In genomic region chr10:70271996-70272924, GRCh38 we compare ENCODE assay signal across 11 cellular contexts. TPM values are rescaled to one million over a fixed set of nuclear protein-coding genes. Genes with fewer than 3 reads are reported as not detected.
DNase-seq lines count a peak whose midpoint lies in the region; ATAC-seq and TF ChIP-seq lines count a peak whose summit lies in the region.
"Had no signal": no experiment of that assay in that cellular context is flagged by ENCODE, and none has a peak within 500 bp of the region (broad histone marks: within the 10 kb centered on the region; RNA-seq: fewer than 3 reads in every experiment).

No MANE protein-coding gene starts in this region.

- no peak overlapping the region for H3K27ac ChIP-seq in CD8-positive, alpha-beta memory T cell (ENCODE audit: low read depth, low read length)
- H3K27ac ChIP-seq in HCT116 (ENCODE audit: low read depth, low read length), result no peak overlapping the region
- no peak overlapping the region for H3K27ac ChIP-seq in osteoblast (ENCODE audit: low read depth, low read length)

- H3K27ac Mint-ChIP-seq in CD8-positive, alpha-beta memory T cell, result peak overlapping the region in 7 of 8 donors; percentile 7 to 68 (median 36)
- no peak overlapping the region for H3K27ac Mint-ChIP-seq in activated CD8-positive, alpha-beta T cell treated with anti-CD3 and anti-CD28 coated beads, Interleukin-2, amount 10 ng/mL, durations not matched to agents 7 days and 5 days
- H3K27ac Mint-ChIP-seq in memory B cell, result no peak overlapping the region
- H3K27ac Mint-ChIP-seq: mesothelial cell of epicardium; progenitor cell of endocrine pancreas; T-helper 2 cell treated with Interferon-gamma antibody and Interleukin-4, amounts not matched to agents 5 μg/mL and 100 μg/mL, for 36 hours had no signal

- H3K4me1 ChIP-seq in CD8-positive, alpha-beta memory T cell (ENCODE audit: insufficient read depth, low read length), result no peaks in the 10 kb centered on the region
- H3K4me1 ChIP-seq in HCT116 (ENCODE audit: control insufficient read depth in 1 of 2, insufficient read depth in 2 of 2, low read length in 2 of 2) (peaks cover 2 to 23% of the 10 kb centered on the region in 2 experiments; a peak in 3 of 4 replicates), osteoblast (ENCODE audit: insufficient read depth, low read length) (peaks cover 17% of the 10 kb centered on the region)

- H3K27me3 Mint-ChIP-seq in CD8-positive, alpha-beta memory T cell, result peaks cover 0 to 3% of the 10 kb centered on the region in 2 donors
- H3K27me3 Mint-ChIP-seq in activated CD8-positive, alpha-beta T cell treated with anti-CD3 and anti-CD28 coated beads, Interleukin-2, amount 10 ng/mL, durations not matched to agents 7 days and 5 days (ENCODE audit: low read depth), result no peaks in the 10 kb centered on the region
- H3K27me3 Mint-ChIP-seq in memory B cell, result peaks cover 4% of the 10 kb centered on the region

- POLR2A ChIA-PET in CD8-positive, alpha-beta memory T cell (lab: Charles Lee), result interaction anchor here (1.2 kb wide), 1 partner anchor 51 kb away, joined by 3 read pairs; no protein-coding TSS in a partner anchor
- POLR2A ChIA-PET in HCT116 (lab: Charles Lee), result no interaction called here
- POLR2A ChIA-PET in activated CD8-positive, alpha-beta T cell treated with anti-CD3 and anti-CD28 coated beads, Interleukin-2, amount 10 ng/mL, durations not matched to agents 7 days and 5 days (lab: Charles Lee), result interaction anchor here (0.6 to 0.7 kb wide), 2 partner anchors 87 to 89 kb away, joined by 3 read pairs; no protein-coding TSS in a partner anchor

- intact Hi-C loops in HCT116 (cut with micrococcal nuclease), result loop anchor here (5.0 kb wide), 1 partner anchor 60 kb away; no protein-coding TSS in a partner anchor

- H3K4me3 Mint-ChIP-seq in CD8-positive, alpha-beta memory T cell, result peak overlapping the region in 3 of 7 donors; percentile 45 to 62 (median 55)
- no peak overlapping the region for H3K4me3 Mint-ChIP-seq in activated CD8-positive, alpha-beta T cell treated with anti-CD3 and anti-CD28 coated beads, Interleukin-2, amount 10 ng/mL, durations not matched to agents 7 days and 5 days
- H3K4me3 Mint-ChIP-seq in memory B cell, result no peak overlapping the region
- H3K4me3 Mint-ChIP-seq: mesothelial cell of epicardium; T-helper 2 cell treated with Interferon-gamma antibody and Interleukin-4, amounts not matched to agents 5 μg/mL and 100 μg/mL, for 36 hours had no signal

- no peaks in the 10 kb centered on the region for H3K9me2 ChIP-seq in HCT116 (ENCODE audit: insufficient read depth)

- RAD21 ChIA-PET in HCT116 (lab: Charles Lee; ENCODE audit: low non-redundant PET in 1 of 2, low total read pairs in 2 of 2, uncharacterized antibody in 2 of 2, unreplicated experiment in 2 of 2), result interaction anchor here (0.6 to 0.9 kb wide), 4 partner anchors 16 to 92 kb away, joined by 3 to 4 read pairs (median 3); no protein-coding TSS in a partner anchor

- TF ChIP-seq POLR2A in HCT116 (IDR thresholded peaks at IDR 0.05; ENCODE audit: borderline replicate concordance, extremely low read depth, insufficient read depth, insufficient read length), result no peak

- H2AFZ ChIP-seq in HCT116 (ENCODE audit: low read depth, low read length, poor library complexity, severe bottlenecking) (peak overlapping the region; percentile 55), osteoblast (ENCODE audit: low read length) (no peak overlapping the region)

- TF ChIP-seq RAD21 in HCT116 (IDR thresholded peaks at IDR 0.05; ENCODE audit: low read depth), result no peak

- H4K20me1 ChIP-seq in HCT116 (ENCODE audit: insufficient read depth), result no peaks in the 10 kb centered on the region
- no peaks in the 10 kb centered on the region for H4K20me1 ChIP-seq in osteoblast (ENCODE audit: insufficient read depth, low read length)

- CTCF ChIA-PET in CD8-positive, alpha-beta memory T cell (lab: Charles Lee), result interaction anchor here (0.7 to 1.7 kb wide), 13 partner anchors 10 to 139 kb away, joined by 3 to 17 read pairs (median 3); partner anchors contain the start of gene PPA1
- CTCF ChIA-PET in HCT116 (lab: Charles Lee), result interaction anchor here (1.0 to 2.4 kb wide), 10 partner anchors 8 to 115 kb away, joined by 3 to 13 read pairs (median 6); no protein-coding TSS in a partner anchor
- CTCF ChIA-PET in activated CD8-positive, alpha-beta T cell treated with anti-CD3 and anti-CD28 coated beads, Interleukin-2, amount 10 ng/mL, durations not matched to agents 7 days and 5 days (lab: Charles Lee), result interaction anchor here (0.6 to 10.5 kb wide), 37 partner anchors 9 to 190 kb away, joined by 3 to 132 read pairs (median 4); partner anchors contain the start of genes SAR1A and TYSND1

- H3K36me3 Mint-ChIP-seq in CD8-positive, alpha-beta memory T cell, result peaks cover 0 to 2% (median 0%) of the 10 kb centered on the region in 3 donors
- no peaks in the 10 kb centered on the region for H3K36me3 Mint-ChIP-seq in activated CD8-positive, alpha-beta T cell treated with anti-CD3 and anti-CD28 coated beads, Interleukin-2, amount 10 ng/mL, durations not matched to agents 7 days and 5 days (ENCODE audit: low read depth)
- H3K36me3 Mint-ChIP-seq in memory B cell, result no peaks in the 10 kb centered on the region
- H3K36me3 Mint-ChIP-seq: mesothelial cell of epicardium had no signal

- H3K9me3 ChIP-seq in CD8-positive, alpha-beta memory T cell (ENCODE audit: low read length), result no peaks in the 10 kb centered on the region
- H3K9me3 ChIP-seq in HCT116 (ENCODE audit: control insufficient read depth in 1 of 2, insufficient read depth in 1 of 2, low read depth in 1 of 2, low read length in 2 of 2) (no peaks in the 10 kb centered on the region), osteoblast (ENCODE audit: low read depth, low read length) (no peaks in the 10 kb centered on the region)

- no peaks in the 10 kb centered on the region for H3K36me3 ChIP-seq in CD8-positive, alpha-beta memory T cell (ENCODE audit: insufficient read depth, low read length)
- H3K36me3 ChIP-seq in HCT116 (ENCODE audit: control insufficient read depth in 1 of 2, insufficient read depth in 2 of 2, low read length in 2 of 2) (no peaks in the 10 kb centered on the region), osteoblast (ENCODE audit: insufficient read depth, low read length) (no peaks in the 10 kb centered on the region)

- H3K79me2 ChIP-seq in HCT116 (ENCODE audit: insufficient read depth, low read length) (no peaks in the 10 kb centered on the region), osteoblast (ENCODE audit: insufficient read depth, low read length) (no peaks in the 10 kb centered on the region)

- H3K4me2 ChIP-seq in HCT116 (ENCODE audit: low read length) (peak overlapping the region; percentile 38), osteoblast (ENCODE audit: insufficient read depth, low read length) (no peak overlapping the region)

- DNase-seq in CD8-positive, alpha-beta memory T cell, result no peak
- no peak for DNase-seq in HCT116 (ENCODE audit: low read depth, low spot score)
- DNase-seq in activated CD8-positive, alpha-beta T cell treated with anti-CD3 and anti-CD28 coated beads, Interleukin-2, amount 10 ng/mL, durations not matched to agents 7 days and 5 days, result no peak
- no peak for DNase-seq in memory B cell (ENCODE audit: low spot score in 2 of 2)
- DNase-seq in osteoblast (ENCODE audit: insufficient read length, low spot score, missing footprints), result no peak
- DNase-seq in NCI-H526 (lab: John Stamatoyannopoulos, UW), result no peak
- DNase-seq: stimulated activated CD4-positive, alpha-beta T cell treated with anti-CD3 and anti-CD28 coated beads, Interleukin-2, amount 100 ng/mL, for 24 hours had no signal

- BruUV-seq in HCT116 (replicated peaks; lab: Mats Ljungman, UMichigan), result no TSS peak

- H3K4me1 Mint-ChIP-seq in CD8-positive, alpha-beta memory T cell, result peaks cover 8 to 11% (median 10%) of the 10 kb centered on the region in 3 donors
- H3K4me1 Mint-ChIP-seq in activated CD8-positive, alpha-beta T cell treated with anti-CD3 and anti-CD28 coated beads, Interleukin-2, amount 10 ng/mL, durations not matched to agents 7 days and 5 days (ENCODE audit: low read depth), result peaks cover 19% of the 10 kb centered on the region
- peaks cover 6% of the 10 kb centered on the region for H3K4me1 Mint-ChIP-seq in memory B cell
- H3K4me1 Mint-ChIP-seq: mesothelial cell of epicardium had no signal

- H3K9ac ChIP-seq in HCT116 (ENCODE audit: low read length), result no peak overlapping the region

- TF ChIP-seq CTCF in HCT116 (IDR thresholded peaks at IDR 0.05 in 2 of 3, conservative IDR thresholded peaks at IDR 0.05 in 1 of 3; ENCODE audit: borderline replicate concordance in 1 of 3, insufficient read depth in 1 of 3, low read depth in 2 of 3, low read length in 2 of 3) (no peak), osteoblast (IDR thresholded peaks at IDR 0.05; ENCODE audit: extremely low read depth, low read depth, low read length) (no peak)

- H3K27me3 ChIP-seq in CD8-positive, alpha-beta memory T cell (ENCODE audit: insufficient read depth, low read length, poor library complexity, severe bottlenecking), result no peaks in the 10 kb centered on the region
- H3K27me3 ChIP-seq in HCT116 (ENCODE audit: insufficient read depth, low read length), result no peaks in the 10 kb centered on the region
- peaks cover 16% of the 10 kb centered on the region for H3K27me3 ChIP-seq in osteoblast (ENCODE audit: insufficient read depth, low read length)

- ATAC-seq in HCT116 (peak; percentile 60), memory B cell (ENCODE audit: low read depth) (peak; percentile 5), HG03097 (IDR thresholded peaks at IDR 0.05; ENCODE audit: low FRiP score, unreplicated experiment) (no peak)
- peak; percentile 28 for ATAC-seq in activated CD8-positive, alpha-beta T cell treated with anti-CD3 and anti-CD28 coated beads, Interleukin-2, amount 10 ng/mL, durations not matched to agents 7 days and 5 days

- H3K9me3 Mint-ChIP-seq in CD8-positive, alpha-beta memory T cell, result no peaks in the 10 kb centered on the region
- H3K9me3 Mint-ChIP-seq in activated CD8-positive, alpha-beta T cell treated with anti-CD3 and anti-CD28 coated beads, Interleukin-2, amount 10 ng/mL, durations not matched to agents 7 days and 5 days (ENCODE audit: insufficient read depth), result no peaks in the 10 kb centered on the region
- H3K9me3 Mint-ChIP-seq in memory B cell, result no peaks in the 10 kb centered on the region
- H3K9me3 Mint-ChIP-seq: T-helper 2 cell treated with Interferon-gamma antibody and Interleukin-4, amounts not matched to agents 5 μg/mL and 100 μg/mL, for 36 hours had no signal

- H3K4me3 ChIP-seq in CD8-positive, alpha-beta memory T cell (ENCODE audit: low read length), result no peak overlapping the region
- H3K4me3 ChIP-seq in HCT116 (replicated peaks in 1 of 2; ENCODE audit: low read depth in 1 of 2, low read length in 2 of 2), result no peak overlapping the region
- H3K4me3 ChIP-seq in osteoblast (ENCODE audit: insufficient read depth, low read length), result no peak overlapping the region

RNA-seq across cellular contexts. Expression of gene NPFFR1, which starts 11.5 kb away (rescaled TPM):
- not detected for total RNA-seq in CD8-positive, alpha-beta memory T cell
- not detected for polyA plus RNA-seq in CD8-positive, alpha-beta memory T cell
- total RNA-seq in HCT116 (2021; ENCODE audit: unreplicated experiment) (0.02 TPM), osteoblast (not detected in 2 replicates)
- 0.01 TPM in 2 replicates for polyA plus RNA-seq in HCT116 (2012)
- not detected for total RNA-seq in activated CD8-positive, alpha-beta T cell treated with anti-CD3 and anti-CD28 coated beads, Interleukin-2, amount 10 ng/mL, durations not matched to agents 7 days and 5 days
- total RNA-seq: progenitor cell of endocrine pancreas had no signal

RNA-seq across cellular contexts. Expression of gene PPA1, which starts 39.0 kb away (rescaled TPM):
- 100 to 1,000 TPM; 358 to 368 TPM for total RNA-seq in CD8-positive, alpha-beta memory T cell
- polyA plus RNA-seq in CD8-positive, alpha-beta memory T cell, result 122 TPM
- 234 TPM for total RNA-seq in HCT116 (2021; ENCODE audit: unreplicated experiment)
- polyA plus RNA-seq in HCT116 (2012), result 143 and 188 TPM in 2 replicates
- 100 to 1,000 TPM; 175 TPM for total RNA-seq in activated CD8-positive, alpha-beta T cell treated with anti-CD3 and anti-CD28 coated beads, Interleukin-2, amount 10 ng/mL, durations not matched to agents 7 days and 5 days
- total RNA-seq in osteoblast, result 200 and 219 TPM in 2 replicates

Comparison
In these comparisons a context has a peak if more than half of its experiments do, and no peak if none do; other contexts are left out.
1. H3K27ac Mint-ChIP-seq: peak in CD8-positive, alpha-beta memory T cell (7 of 8); none in activated CD8-positive, alpha-beta T cell treated with anti-CD3 and anti-CD28 coated beads, Interleukin-2, amount 10 ng/mL, durations not matched to agents 7 days and 5 days (single experiment) and memory B cell (single experiment).